Comparison of ENCODE assay signal across 12 cellular contexts in genomic region chr6:17867880-17868279, GRCh38.
DNase-seq lines count a peak whose midpoint lies in the region; ATAC-seq and TF ChIP-seq lines count a peak whose summit lies in the region.
"Had no signal": no experiment of that assay in that cellular context is flagged by ENCODE, and none has a peak within 500 bp of the region (broad histone marks: within the 10 kb centered on the region; RNA-seq: fewer than 3 reads in every experiment).

No MANE protein-coding gene starts in this region.

- DNase-seq in H4 (ENCODE audit: low spot score) (peak; percentile 68), fibroblast of the aortic adventitia (ENCODE audit: low read depth) (peak; percentile 90), skeletal muscle cell (ENCODE audit: low read depth) (peak; percentile 38), GOT3 (lab: John Stamatoyannopoulos, UW) (no peak), T1000 (lab: John Stamatoyannopoulos, UW) (no peak)
- DNase-seq: activated T-cell treated with anti-CD3 and anti-CD28 coated beads for 4 hours; DMS53; naive thymus-derived CD4-positive, alpha-beta T cell; NCI-H1436 had no signal

- no peak for TF ChIP-seq CTCF in fibroblast of the aortic adventitia (IDR thresholded peaks at IDR 0.05; ENCODE audit: insufficient read depth, low read length)

- ATAC-seq in SK-N-SH treated with all-trans-retinoic acid at 6 μM for 48 hours, result peak; percentile 61
- no peak for ATAC-seq in GM21576 (IDR thresholded peaks at IDR 0.05; ENCODE audit: unreplicated experiment)
- no peak for ATAC-seq in HG03469 (IDR thresholded peaks at IDR 0.05; ENCODE audit: unreplicated experiment)
- ATAC-seq: naive thymus-derived CD4-positive, alpha-beta T cell had no signal

- H3K4me3 ChIP-seq in fibroblast of the aortic adventitia (ENCODE audit: low read depth, low read length) (no peak overlapping the region), skeletal muscle cell (ENCODE audit: low read depth, low read length) (no peak overlapping the region)

TF ChIP-seq in SK-N-SH treated with all-trans-retinoic acid at 6 μM for 48 hours, 23 proteins besides CTCF, POLR2A, EP300 and RAD21:
- TF ChIP-seq GLIS3 (CRISPR knock-in tag; IDR thresholded peaks at IDR 0.05) (no peak), POU6F1 (CRISPR knock-in tag; IDR thresholded peaks at IDR 0.05; ENCODE audit: borderline replicate concordance, low read depth) (no peak; the same call in 1 of the 2 replicates), BACH2 (CRISPR knock-in tag; IDR thresholded peaks at IDR 0.05; ENCODE audit: borderline replicate concordance) (no peak), PPARA (CRISPR knock-in tag; IDR thresholded peaks at IDR 0.05; ENCODE audit: borderline replicate concordance) (0 out of 2 replicates have a peak, but pooled peaks have one; percentile 16), ISL1 (CRISPR knock-in tag; IDR thresholded peaks at IDR 0.05) (0 out of 2 replicates have a peak, but pooled peaks have one; percentile 46), OSR1 (CRISPR knock-in tag; IDR thresholded peaks at IDR 0.05) (no peak), CSDC2 (CRISPR knock-in tag; IDR thresholded peaks at IDR 0.05) (no peak), ARNTL (CRISPR knock-in tag; IDR thresholded peaks at IDR 0.05; ENCODE audit: borderline replicate concordance, low read depth) (no peak), PATZ1 (CRISPR knock-in tag; IDR thresholded peaks at IDR 0.05; ENCODE audit: borderline replicate concordance) (no peak)
- TF ChIP-seq, protein P1, sequence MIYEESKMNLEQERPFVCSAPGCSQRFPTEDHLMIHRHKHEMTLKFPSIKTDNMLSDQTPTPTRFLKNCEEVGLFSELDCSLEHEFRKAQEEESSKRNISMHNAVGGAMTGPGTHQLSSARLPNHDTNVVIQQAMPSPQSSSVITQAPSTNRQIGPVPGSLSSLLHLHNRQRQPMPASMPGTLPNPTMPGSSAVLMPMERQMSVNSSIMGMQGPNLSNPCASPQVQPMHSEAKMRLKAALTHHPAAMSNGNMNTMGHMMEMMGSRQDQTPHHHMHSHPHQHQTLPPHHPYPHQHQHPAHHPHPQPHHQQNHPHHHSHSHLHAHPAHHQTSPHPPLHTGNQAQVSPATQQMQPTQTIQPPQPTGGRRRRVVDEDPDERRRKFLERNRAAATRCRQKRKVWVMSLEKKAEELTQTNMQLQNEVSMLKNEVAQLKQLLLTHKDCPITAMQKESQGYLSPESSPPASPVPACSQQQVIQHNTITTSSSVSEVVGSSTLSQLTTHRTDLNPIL (CRISPR knock-in tag; IDR thresholded peaks at IDR 0.05; ENCODE audit: low read depth), result no peak

Comparison
In these comparisons a context has a peak if more than half of its experiments do, and no peak if none do; other contexts are left out.
1. DNase-seq: peak in H4 (single experiment), fibroblast of the aortic adventitia (single experiment) and skeletal muscle cell (single experiment); none in GOT3 (single experiment) and T1000 (single experiment).